Comparison of ENCODE assay signal across 11 cellular contexts in the genomic region with DNA sequence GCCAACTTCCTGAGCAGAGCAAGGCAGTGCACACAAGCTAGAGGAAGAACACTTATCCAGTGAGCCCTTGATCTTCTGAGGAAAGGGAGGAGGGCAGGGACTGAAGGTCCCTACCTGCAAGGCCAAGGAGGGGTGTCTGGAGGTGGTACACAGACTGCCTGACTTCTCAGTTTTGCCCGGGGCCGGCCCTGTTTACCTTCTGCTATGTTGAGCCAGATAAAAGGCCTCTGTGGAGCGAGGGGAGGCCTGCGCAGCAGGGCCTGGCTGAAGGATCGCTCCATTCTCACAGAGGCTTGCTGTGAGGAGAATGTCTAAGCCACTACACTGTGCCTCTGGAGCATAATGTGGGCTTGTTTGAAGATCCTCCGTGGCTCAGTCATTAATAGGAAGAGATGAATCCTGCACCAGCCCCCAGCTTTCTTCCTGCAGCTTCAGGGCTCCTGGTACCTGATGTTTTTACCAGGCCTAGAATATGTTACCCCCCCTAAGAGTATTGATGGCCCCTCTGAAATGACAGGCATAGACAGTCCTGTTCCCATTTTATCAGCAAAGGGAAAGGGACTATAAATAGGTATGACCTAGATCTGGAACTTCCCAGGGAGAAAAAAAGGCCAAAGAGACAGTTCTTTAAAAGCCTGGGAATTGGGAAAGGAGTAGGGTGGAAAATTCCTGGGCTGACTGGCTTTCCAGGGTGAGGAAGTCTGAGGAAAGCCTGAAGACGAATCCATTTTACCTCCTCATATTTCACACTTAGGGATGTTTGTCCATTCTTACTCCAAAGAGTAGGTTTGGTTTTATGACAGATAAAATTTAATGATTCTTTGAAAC. TPM values are rescaled to one million over a fixed set of nuclear protein-coding genes. Genes with fewer than 3 reads are reported as not detected.
DNase-seq lines count a peak whose midpoint lies in the region; ATAC-seq and TF ChIP-seq lines count a peak whose summit lies in the region.
"Had no signal": no experiment of that assay in that cellular context is flagged by ENCODE, and none has a peak within 500 bp of the region (broad histone marks: within the 10 kb centered on the region; RNA-seq: fewer than 3 reads in every experiment).

No MANE protein-coding gene starts in this region.

- TF ChIP-seq POLR2A in lower leg skin (IDR thresholded peaks at IDR 0.05): no peak

- H3K4me3 ChIP-seq in colonic mucosa (no peak overlapping the region), lower leg skin (ENCODE audit: low read depth, poor library complexity, severe bottlenecking) (no peak overlapping the region)
- H3K4me3 ChIP-seq: PC-9, skin epidermis had no signal

- no peaks in the 10 kb centered on the region for H3K27me3 ChIP-seq in colonic mucosa

- H3K4me1 ChIP-seq in colonic mucosa: peaks cover 15% of the 10 kb centered on the region

- H3K4me3 Mint-ChIP-seq in activated CD8-positive, alpha-beta memory T cell treated with anti-CD3 and anti-CD28 coated beads, Interleukin-2, amount 10 ng/mL, durations not matched to agents 7 days and 5 days: no peak overlapping the region
- H3K4me3 Mint-ChIP-seq in mesothelial cell of epicardium: no peak overlapping the region
- H3K4me3 Mint-ChIP-seq: type B pancreatic cell had no signal

- no peak for ATAC-seq in activated CD8-positive, alpha-beta memory T cell treated with anti-CD3 and anti-CD28 coated beads, Interleukin-2, amount 10 ng/mL, durations not matched to agents 7 days and 5 days
- ATAC-seq in GM19463 (IDR thresholded peaks at IDR 0.05; ENCODE audit: unreplicated experiment): no peak

- H3K27ac Mint-ChIP-seq in activated CD8-positive, alpha-beta memory T cell treated with anti-CD3 and anti-CD28 coated beads, Interleukin-2, amount 10 ng/mL, durations not matched to agents 7 days and 5 days: peak overlapping the region; percentile 42
- peak overlapping the region; percentile 85 for H3K27ac Mint-ChIP-seq in mesothelial cell of epicardium
- H3K27ac Mint-ChIP-seq: type B pancreatic cell had no signal

- H3K36me3 Mint-ChIP-seq in activated CD8-positive, alpha-beta memory T cell treated with anti-CD3 and anti-CD28 coated beads, Interleukin-2, amount 10 ng/mL, durations not matched to agents 7 days and 5 days: peaks cover 57% of the 10 kb centered on the region
- peaks cover 38% of the 10 kb centered on the region for H3K36me3 Mint-ChIP-seq in mesothelial cell of epicardium

- H3K9me3 ChIP-seq in colonic mucosa: no peaks in the 10 kb centered on the region

- intact Hi-C loops in colonic mucosa (cut with DNase I) (no loop called here), lower leg skin (cut with DNase I; ENCODE audit: low total_unique reads) (no loop called here)

- TF ChIP-seq CTCF in colonic mucosa (IDR thresholded peaks at IDR 0.05) (no peak), mesothelial cell of epicardium (IDR thresholded peaks at IDR 0.05; ENCODE audit: unreplicated experiment) (no peak), lower leg skin (IDR thresholded peaks at IDR 0.05) (no peak)

- no peak for DNase-seq in activated CD8-positive, alpha-beta memory T cell treated with anti-CD3 and anti-CD28 coated beads, Interleukin-2, amount 10 ng/mL, durations not matched to agents 7 days and 5 days
- DNase-seq in activated CD8-positive, alpha-beta memory T cell treated with anti-CD3 and anti-CD28 coated beads for 24 hours: no peak
- DNase-seq in colonic mucosa (no peak), mesothelial cell of epicardium (ENCODE audit: low spot score in 2 of 2, unreplicated experiment in 2 of 2) (no peak), superior temporal gyrus (ENCODE audit: extremely low spot score) (peak; percentile 78), lower leg skin (ENCODE audit: low spot score in 2 of 2) (no peak)
- DNase-seq in stimulated activated CD4-positive, alpha-beta T cell treated with anti-CD3 and anti-CD28 coated beads, Interleukin-2, amount 100 ng/mL, for 48 hours: no peak
- DNase-seq: PC-9 had no signal

- 65 to 80% methylated on average over 7 of the region's 7 CpGs for WGBS in lower leg skin, 2 donors

- peaks cover 62% of the 10 kb centered on the region for H3K4me1 Mint-ChIP-seq in activated CD8-positive, alpha-beta memory T cell treated with anti-CD3 and anti-CD28 coated beads, Interleukin-2, amount 10 ng/mL, durations not matched to agents 7 days and 5 days
- H3K4me1 Mint-ChIP-seq in mesothelial cell of epicardium: peaks cover 37% of the 10 kb centered on the region

- H3K27ac ChIP-seq in colonic mucosa: peak overlapping the region; percentile 3
- H3K27ac ChIP-seq: PC-9 had no signal

- no peaks in the 10 kb centered on the region for H3K9me3 Mint-ChIP-seq in activated CD8-positive, alpha-beta memory T cell treated with anti-CD3 and anti-CD28 coated beads, Interleukin-2, amount 10 ng/mL, durations not matched to agents 7 days and 5 days (ENCODE audit: low read depth)
- H3K9me3 Mint-ChIP-seq in mesothelial cell of epicardium: no peaks in the 10 kb centered on the region
- H3K9me3 Mint-ChIP-seq: type B pancreatic cell had no signal

- peaks cover 6% of the 10 kb centered on the region for H3K36me3 ChIP-seq in colonic mucosa

- CTCF ChIA-PET in activated CD8-positive, alpha-beta memory T cell treated with anti-CD3 and anti-CD28 coated beads, Interleukin-2, amount 10 ng/mL, durations not matched to agents 7 days and 5 days (lab: Charles Lee): interaction anchor here (1.0 kb wide), 1 partner anchor 20 kb away, joined by 3 read pairs; no protein-coding TSS in a partner anchor

- no peaks in the 10 kb centered on the region for H3K27me3 Mint-ChIP-seq in activated CD8-positive, alpha-beta memory T cell treated with anti-CD3 and anti-CD28 coated beads, Interleukin-2, amount 10 ng/mL, durations not matched to agents 7 days and 5 days
- H3K27me3 Mint-ChIP-seq in mesothelial cell of epicardium (ENCODE audit: low read depth): no peaks in the 10 kb centered on the region
- H3K27me3 Mint-ChIP-seq: type B pancreatic cell had no signal

- H3K9ac ChIP-seq in colonic mucosa (ENCODE audit: low read depth in 2 of 2, low read length in 2 of 2): no peak overlapping the region

RNA-seq across cellular contexts. Expression of gene POGK, which starts 4.7 kb away (rescaled TPM):
- 10 to 100 TPM; 41.0 to 50.9 TPM for total RNA-seq in activated CD8-positive, alpha-beta memory T cell treated with anti-CD3 and anti-CD28 coated beads, Interleukin-2, amount 10 ng/mL, durations not matched to agents 7 days and 5 days
- total RNA-seq in colonic mucosa (10 to 100 TPM; 31.4 to 34.9 TPM), mesothelial cell of epicardium (40.1 to 42.1 TPM (median 40.6 TPM) in 3 replicates), lower leg skin (10 to 100 TPM; 30.6 to 43.1 (median 34.0) TPM)

RNA-seq across cellular contexts. Expression of gene TADA1, which starts 32.1 kb away (rescaled TPM):
- 10 to 100 TPM; 18.1 to 18.8 TPM for total RNA-seq in activated CD8-positive, alpha-beta memory T cell treated with anti-CD3 and anti-CD28 coated beads, Interleukin-2, amount 10 ng/mL, durations not matched to agents 7 days and 5 days
- total RNA-seq in colonic mucosa: 10 to 100 TPM; 10.1 to 12.1 TPM
- total RNA-seq in mesothelial cell of epicardium: 15.6 to 18.7 TPM (median 17.4 TPM) in 3 replicates
- total RNA-seq in lower leg skin: 10 to 100 TPM in 3 of 4 donors, 1 to 10 TPM in 1; 9.5 to 18.2 (median 15.1) TPM
